ENCODE assay signal across 1 cellular context in the genomic region with DNA sequence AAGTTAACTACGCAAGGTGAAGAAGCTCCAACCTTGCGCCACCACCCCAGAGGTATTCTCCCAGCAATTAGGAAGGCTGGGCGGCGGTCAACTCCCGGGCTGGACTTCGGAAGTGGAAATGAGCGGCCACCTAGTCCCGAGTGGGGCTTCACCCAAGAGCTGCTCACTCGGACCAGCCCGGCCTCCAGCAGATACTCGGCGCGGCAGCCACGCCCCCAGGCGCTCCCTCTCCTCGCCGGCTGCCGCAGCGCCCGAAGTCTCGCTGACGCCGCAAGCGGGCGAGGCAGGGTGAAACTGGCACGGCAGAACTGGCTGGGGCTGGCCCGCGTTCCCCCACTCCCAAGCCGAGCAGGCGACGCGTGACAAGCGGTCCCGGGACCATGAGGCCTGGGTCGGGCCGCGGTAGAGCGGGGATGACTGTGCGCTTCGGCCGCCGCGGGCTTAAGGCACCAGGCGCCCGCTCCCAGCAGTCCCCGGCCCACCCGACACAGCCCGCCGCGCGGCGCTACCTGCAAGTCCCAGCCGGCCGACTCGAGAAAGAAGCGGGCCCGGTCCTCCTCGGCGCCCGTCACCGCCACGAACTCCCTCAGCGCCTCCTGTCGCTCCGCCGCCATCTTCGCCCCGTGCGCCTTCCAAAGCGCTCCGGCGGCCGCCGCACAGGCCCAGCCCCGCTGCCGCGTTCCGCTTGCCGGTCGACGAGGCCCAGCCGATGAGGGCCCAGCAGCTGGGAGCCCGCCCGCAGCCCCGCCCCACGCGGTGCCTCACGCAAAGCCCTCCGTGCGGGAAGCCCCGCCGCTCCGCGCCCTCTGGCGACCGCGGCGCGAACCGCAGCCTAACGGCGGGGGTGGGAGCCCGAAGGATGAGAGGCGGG.
TF ChIP-seq lines count a peak whose summit lies in the region.

A gene (minus strand): TSS at position 639 of the 871 bp plus-strand sequence. CDS start 25 bp downstream, at position 614.

TF ChIP-seq in HepG2, 621 proteins besides CTCF, POLR2A, EP300 and RAD21 (continued from another document and continues in another):
- TF ChIP-seq, protein P1, sequence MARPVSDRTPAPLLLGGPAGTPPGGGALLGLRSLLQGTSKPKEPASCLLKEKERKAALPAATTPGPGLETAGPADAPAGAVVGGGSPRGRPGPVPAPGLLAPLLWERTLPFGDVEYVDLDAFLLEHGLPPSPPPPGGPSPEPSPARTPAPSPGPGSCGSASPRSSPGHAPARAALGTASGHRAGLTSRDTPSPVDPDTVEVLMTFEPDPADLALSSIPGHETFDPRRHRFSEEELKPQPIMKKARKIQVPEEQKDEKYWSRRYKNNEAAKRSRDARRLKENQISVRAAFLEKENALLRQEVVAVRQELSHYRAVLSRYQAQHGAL (CRISPR knock-in tag; IDR thresholded peaks at IDR 0.05; ENCODE audit: not compliant biosample characterization): peak; percentile 98
- TF ChIP-seq PLRG1 (conservative IDR thresholded peaks at IDR 0.05): no peak
- peak; percentile 71 for TF ChIP-seq RFX5 (IDR thresholded peaks at IDR 0.05; ENCODE audit: low read depth, low read length)
- TF ChIP-seq, protein P2, sequence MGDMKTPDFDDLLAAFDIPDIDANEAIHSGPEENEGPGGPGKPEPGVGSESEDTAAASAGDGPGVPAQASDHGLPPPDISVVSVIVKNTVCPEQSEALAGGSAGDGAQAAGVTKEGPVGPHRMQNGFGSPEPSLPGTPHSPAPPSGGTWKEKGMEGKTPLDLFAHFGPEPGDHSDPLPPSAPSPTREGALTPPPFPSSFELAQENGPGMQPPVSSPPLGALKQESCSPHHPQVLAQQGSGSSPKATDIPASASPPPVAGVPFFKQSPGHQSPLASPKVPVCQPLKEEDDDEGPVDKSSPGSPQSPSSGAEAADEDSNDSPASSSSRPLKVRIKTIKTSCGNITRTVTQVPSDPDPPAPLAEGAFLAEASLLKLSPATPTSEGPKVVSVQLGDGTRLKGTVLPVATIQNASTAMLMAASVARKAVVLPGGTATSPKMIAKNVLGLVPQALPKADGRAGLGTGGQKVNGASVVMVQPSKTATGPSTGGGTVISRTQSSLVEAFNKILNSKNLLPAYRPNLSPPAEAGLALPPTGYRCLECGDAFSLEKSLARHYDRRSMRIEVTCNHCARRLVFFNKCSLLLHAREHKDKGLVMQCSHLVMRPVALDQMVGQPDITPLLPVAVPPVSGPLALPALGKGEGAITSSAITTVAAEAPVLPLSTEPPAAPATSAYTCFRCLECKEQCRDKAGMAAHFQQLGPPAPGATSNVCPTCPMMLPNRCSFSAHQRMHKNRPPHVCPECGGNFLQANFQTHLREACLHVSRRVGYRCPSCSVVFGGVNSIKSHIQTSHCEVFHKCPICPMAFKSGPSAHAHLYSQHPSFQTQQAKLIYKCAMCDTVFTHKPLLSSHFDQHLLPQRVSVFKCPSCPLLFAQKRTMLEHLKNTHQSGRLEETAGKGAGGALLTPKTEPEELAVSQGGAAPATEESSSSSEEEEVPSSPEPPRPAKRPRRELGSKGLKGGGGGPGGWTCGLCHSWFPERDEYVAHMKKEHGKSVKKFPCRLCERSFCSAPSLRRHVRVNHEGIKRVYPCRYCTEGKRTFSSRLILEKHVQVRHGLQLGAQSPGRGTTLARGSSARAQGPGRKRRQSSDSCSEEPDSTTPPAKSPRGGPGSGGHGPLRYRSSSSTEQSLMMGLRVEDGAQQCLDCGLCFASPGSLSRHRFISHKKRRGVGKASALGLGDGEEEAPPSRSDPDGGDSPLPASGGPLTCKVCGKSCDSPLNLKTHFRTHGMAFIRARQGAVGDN (CRISPR knock-in tag; IDR thresholded peaks at IDR 0.05): peak; percentile 94
- TF ChIP-seq SNAPC2 (CRISPR knock-in tag; IDR thresholded peaks at IDR 0.05): peak; percentile 97
- TF ChIP-seq ZNF225 (CRISPR knock-in tag; IDR thresholded peaks at IDR 0.05): peak; percentile 98
- TF ChIP-seq SIN3A (IDR thresholded peaks at IDR 0.05; ENCODE audit: borderline replicate concordance, low read depth, low read length): peak; percentile 91; the same call in 1 of the 2 replicates
- TF ChIP-seq SOX6 (IDR thresholded peaks at IDR 0.05): no peak
- peak; percentile 54; the same call in 1 of the 2 replicates for TF ChIP-seq SOX6 (CRISPR knock-in tag; IDR thresholded peaks at IDR 0.05)
- TF ChIP-seq BRCA1 (CRISPR knock-in tag; IDR thresholded peaks at IDR 0.05): peak; percentile 87; the same call in 1 of the 2 replicates
- peak; percentile 59; the same call in 1 of the 2 replicates for TF ChIP-seq SP140L (CRISPR knock-in tag; IDR thresholded peaks at IDR 0.05; ENCODE audit: borderline replicate concordance)
- TF ChIP-seq ARNTL (CRISPR knock-in tag; IDR thresholded peaks at IDR 0.05): peak; percentile 95
- TF ChIP-seq, protein P3, sequence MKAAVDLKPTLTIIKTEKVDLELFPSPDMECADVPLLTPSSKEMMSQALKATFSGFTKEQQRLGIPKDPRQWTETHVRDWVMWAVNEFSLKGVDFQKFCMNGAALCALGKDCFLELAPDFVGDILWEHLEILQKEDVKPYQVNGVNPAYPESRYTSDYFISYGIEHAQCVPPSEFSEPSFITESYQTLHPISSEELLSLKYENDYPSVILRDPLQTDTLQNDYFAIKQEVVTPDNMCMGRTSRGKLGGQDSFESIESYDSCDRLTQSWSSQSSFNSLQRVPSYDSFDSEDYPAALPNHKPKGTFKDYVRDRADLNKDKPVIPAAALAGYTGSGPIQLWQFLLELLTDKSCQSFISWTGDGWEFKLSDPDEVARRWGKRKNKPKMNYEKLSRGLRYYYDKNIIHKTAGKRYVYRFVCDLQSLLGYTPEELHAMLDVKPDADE (CRISPR knock-in tag; IDR thresholded peaks at IDR 0.05): peak; percentile 98
- TF ChIP-seq, protein P4, sequence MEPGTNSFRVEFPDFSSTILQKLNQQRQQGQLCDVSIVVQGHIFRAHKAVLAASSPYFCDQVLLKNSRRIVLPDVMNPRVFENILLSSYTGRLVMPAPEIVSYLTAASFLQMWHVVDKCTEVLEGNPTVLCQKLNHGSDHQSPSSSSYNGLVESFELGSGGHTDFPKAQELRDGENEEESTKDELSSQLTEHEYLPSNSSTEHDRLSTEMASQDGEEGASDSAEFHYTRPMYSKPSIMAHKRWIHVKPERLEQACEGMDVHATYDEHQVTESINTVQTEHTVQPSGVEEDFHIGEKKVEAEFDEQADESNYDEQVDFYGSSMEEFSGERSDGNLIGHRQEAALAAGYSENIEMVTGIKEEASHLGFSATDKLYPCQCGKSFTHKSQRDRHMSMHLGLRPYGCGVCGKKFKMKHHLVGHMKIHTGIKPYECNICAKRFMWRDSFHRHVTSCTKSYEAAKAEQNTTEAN (CRISPR knock-in tag; conservative IDR thresholded peaks at IDR 0.05): peak; percentile 79; the same call in 1 of the 2 replicates
- peak; percentile 94 for TF ChIP-seq ZNF205 (CRISPR knock-in tag; IDR thresholded peaks at IDR 0.05)
- peak; percentile 89 for TF ChIP-seq ZBTB20 (CRISPR knock-in tag; IDR thresholded peaks at IDR 0.05; ENCODE audit: borderline replicate concordance, low read depth)
- peak; percentile 72; the same call in 1 of the 2 replicates for TF ChIP-seq CREB1 (IDR thresholded peaks at IDR 0.05)
- no peak for TF ChIP-seq CREB1 (CRISPR knock-in tag; IDR thresholded peaks at IDR 0.05)
- TF ChIP-seq, protein P5, sequence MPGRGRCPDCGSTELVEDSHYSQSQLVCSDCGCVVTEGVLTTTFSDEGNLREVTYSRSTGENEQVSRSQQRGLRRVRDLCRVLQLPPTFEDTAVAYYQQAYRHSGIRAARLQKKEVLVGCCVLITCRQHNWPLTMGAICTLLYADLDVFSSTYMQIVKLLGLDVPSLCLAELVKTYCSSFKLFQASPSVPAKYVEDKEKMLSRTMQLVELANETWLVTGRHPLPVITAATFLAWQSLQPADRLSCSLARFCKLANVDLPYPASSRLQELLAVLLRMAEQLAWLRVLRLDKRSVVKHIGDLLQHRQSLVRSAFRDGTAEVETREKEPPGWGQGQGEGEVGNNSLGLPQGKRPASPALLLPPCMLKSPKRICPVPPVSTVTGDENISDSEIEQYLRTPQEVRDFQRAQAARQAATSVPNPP (CRISPR knock-in tag; IDR thresholded peaks at IDR 0.05): peak; percentile 98
- TF ChIP-seq, protein P6, sequence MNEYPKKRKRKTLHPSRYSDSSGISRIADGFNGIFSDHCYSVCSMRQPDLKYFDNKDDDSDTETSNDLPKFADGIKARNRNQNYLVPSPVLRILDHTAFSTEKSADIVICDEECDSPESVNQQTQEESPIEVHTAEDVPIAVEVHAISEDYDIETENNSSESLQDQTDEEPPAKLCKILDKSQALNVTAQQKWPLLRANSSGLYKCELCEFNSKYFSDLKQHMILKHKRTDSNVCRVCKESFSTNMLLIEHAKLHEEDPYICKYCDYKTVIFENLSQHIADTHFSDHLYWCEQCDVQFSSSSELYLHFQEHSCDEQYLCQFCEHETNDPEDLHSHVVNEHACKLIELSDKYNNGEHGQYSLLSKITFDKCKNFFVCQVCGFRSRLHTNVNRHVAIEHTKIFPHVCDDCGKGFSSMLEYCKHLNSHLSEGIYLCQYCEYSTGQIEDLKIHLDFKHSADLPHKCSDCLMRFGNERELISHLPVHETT (CRISPR knock-in tag; conservative IDR thresholded peaks at IDR 0.05): peak; percentile 92
- peak; percentile 93; the same call in 1 of the 2 replicates for TF ChIP-seq SMAD9 (CRISPR knock-in tag; IDR thresholded peaks at IDR 0.05)
- TF ChIP-seq ZNF20 (CRISPR knock-in tag; IDR thresholded peaks at IDR 0.05): no peak; the same call in 1 of the 2 replicates
- TF ChIP-seq, protein P7, sequence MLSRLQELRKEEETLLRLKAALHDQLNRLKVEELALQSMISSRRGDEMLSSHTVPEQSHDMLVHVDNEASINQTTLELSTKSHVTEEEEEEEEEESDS (CRISPR knock-in tag; IDR thresholded peaks at IDR 0.05; ENCODE audit: borderline replicate concordance): peak; percentile 93
- TF ChIP-seq IRX3 (CRISPR knock-in tag; IDR thresholded peaks at IDR 0.05; ENCODE audit: borderline replicate concordance, low read depth): peak; percentile 97; the same call in 1 of the 2 replicates
- no peak; the same call in 1 of the 2 replicates for TF ChIP-seq KLF11 (CRISPR knock-in tag; IDR thresholded peaks at IDR 0.05)
- TF ChIP-seq RBM39 (IDR thresholded peaks at IDR 0.05; ENCODE audit: low read depth, low read length, poor library complexity, severe bottlenecking): peak; percentile 100
- peak; percentile 95 for TF ChIP-seq PAWR (CRISPR knock-in tag; IDR thresholded peaks at IDR 0.05; ENCODE audit: borderline replicate concordance)
- TF ChIP-seq ZNF543 (CRISPR knock-in tag; IDR thresholded peaks at IDR 0.05): peak; percentile 99
- TF ChIP-seq MXI1 (IDR thresholded peaks at IDR 0.05; ENCODE audit: borderline replicate concordance, low read depth, low read length): peak; percentile 95; the same call in 2 of the 3 replicates
- no peak for TF ChIP-seq ZNF75D (CRISPR knock-in tag; IDR thresholded peaks at IDR 0.05; ENCODE audit: borderline replicate concordance)
- peak; percentile 80; the same call in 1 of the 2 replicates for TF ChIP-seq ZNF224 (CRISPR knock-in tag; IDR thresholded peaks at IDR 0.05)
- TF ChIP-seq, protein P8, sequence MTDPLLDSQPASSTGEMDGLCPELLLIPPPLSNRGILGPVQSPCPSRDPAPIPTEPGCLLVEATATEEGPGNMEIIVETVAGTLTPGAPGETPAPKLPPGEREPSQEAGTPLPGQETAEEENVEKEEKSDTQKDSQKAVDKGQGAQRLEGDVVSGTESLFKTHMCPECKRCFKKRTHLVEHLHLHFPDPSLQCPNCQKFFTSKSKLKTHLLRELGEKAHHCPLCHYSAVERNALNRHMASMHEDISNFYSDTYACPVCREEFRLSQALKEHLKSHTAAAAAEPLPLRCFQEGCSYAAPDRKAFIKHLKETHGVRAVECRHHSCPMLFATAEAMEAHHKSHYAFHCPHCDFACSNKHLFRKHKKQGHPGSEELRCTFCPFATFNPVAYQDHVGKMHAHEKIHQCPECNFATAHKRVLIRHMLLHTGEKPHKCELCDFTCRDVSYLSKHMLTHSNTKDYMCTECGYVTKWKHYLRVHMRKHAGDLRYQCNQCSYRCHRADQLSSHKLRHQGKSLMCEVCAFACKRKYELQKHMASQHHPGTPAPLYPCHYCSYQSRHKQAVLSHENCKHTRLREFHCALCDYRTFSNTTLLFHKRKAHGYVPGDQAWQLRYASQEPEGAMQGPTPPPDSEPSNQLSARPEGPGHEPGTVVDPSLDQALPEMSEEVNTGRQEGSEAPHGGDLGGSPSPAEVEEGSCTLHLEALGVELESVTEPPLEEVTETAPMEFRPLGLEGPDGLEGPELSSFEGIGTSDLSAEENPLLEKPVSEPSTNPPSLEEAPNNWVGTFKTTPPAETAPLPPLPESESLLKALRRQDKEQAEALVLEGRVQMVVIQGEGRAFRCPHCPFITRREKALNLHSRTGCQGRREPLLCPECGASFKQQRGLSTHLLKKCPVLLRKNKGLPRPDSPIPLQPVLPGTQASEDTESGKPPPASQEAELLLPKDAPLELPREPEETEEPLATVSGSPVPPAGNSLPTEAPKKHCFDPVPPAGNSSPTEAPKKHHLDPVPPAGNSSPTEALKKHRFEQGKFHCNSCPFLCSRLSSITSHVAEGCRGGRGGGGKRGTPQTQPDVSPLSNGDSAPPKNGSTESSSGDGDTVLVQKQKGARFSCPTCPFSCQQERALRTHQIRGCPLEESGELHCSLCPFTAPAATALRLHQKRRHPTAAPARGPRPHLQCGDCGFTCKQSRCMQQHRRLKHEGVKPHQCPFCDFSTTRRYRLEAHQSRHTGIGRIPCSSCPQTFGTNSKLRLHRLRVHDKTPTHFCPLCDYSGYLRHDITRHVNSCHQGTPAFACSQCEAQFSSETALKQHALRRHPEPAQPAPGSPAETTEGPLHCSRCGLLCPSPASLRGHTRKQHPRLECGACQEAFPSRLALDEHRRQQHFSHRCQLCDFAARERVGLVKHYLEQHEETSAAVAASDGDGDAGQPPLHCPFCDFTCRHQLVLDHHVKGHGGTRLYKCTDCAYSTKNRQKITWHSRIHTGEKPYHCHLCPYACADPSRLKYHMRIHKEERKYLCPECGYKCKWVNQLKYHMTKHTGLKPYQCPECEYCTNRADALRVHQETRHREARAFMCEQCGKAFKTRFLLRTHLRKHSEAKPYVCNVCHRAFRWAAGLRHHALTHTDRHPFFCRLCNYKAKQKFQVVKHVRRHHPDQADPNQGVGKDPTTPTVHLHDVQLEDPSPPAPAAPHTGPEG (CRISPR knock-in tag; IDR thresholded peaks at IDR 0.05): peak; percentile 98
- TF ChIP-seq U2AF2 (IDR thresholded peaks at IDR 0.05; ENCODE audit: low read depth, low read length): no peak
- TF ChIP-seq AKAP8 (CRISPR knock-in tag; IDR thresholded peaks at IDR 0.05): peak; percentile 97
- TF ChIP-seq, protein P9, sequence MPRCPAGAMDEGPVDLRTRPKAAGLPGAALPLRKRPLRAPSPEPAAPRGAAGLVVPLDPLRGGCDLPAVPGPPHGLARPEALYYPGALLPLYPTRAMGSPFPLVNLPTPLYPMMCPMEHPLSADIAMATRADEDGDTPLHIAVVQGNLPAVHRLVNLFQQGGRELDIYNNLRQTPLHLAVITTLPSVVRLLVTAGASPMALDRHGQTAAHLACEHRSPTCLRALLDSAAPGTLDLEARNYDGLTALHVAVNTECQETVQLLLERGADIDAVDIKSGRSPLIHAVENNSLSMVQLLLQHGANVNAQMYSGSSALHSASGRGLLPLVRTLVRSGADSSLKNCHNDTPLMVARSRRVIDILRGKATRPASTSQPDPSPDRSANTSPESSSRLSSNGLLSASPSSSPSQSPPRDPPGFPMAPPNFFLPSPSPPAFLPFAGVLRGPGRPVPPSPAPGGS (CRISPR knock-in tag; IDR thresholded peaks at IDR 0.05): peak; percentile 98
- TF ChIP-seq ZNF430 (CRISPR knock-in tag; IDR thresholded peaks at IDR 0.05): peak; percentile 99
